Comparison of ENCODE assay signal across 9 cellular contexts in the genomic region with DNA sequence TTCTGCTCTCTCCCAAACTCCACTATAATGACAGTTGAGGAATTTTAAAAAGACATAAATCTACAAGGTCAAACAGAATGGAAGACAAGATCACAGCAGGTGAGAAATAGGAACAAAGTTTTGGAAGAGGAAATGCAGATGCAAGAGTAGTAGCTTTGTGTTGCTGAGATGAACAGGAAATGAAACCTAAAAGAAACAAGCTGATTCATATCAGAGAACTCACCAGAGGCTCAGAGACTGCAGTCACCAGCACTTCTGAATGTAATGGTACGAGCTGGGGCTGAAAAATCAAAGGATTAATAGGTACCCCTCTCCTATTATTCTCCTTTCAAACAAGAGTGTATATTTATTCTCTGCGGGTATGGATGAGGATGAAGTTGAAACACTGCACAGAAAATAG.
DNase-seq lines count a peak whose midpoint lies in the region; ATAC-seq and TF ChIP-seq lines count a peak whose summit lies in the region.
"Had no signal": no experiment of that assay in that cellular context is flagged by ENCODE, and none has a peak within 500 bp of the region (broad histone marks: within the 10 kb centered on the region; RNA-seq: fewer than 3 reads in every experiment).

No MANE protein-coding gene starts in this region.

- DNase-seq in stimulated activated CD4-positive, alpha-beta T cell treated with anti-CD3 and anti-CD28 coated beads, Interleukin-2, amount 100 ng/mL, for 4 hours (ENCODE audit: low read depth), result peak; percentile 10
- DNase-seq in stimulated activated CD4-positive, alpha-beta T cell treated with anti-CD3 and anti-CD28 coated beads, Interleukin-15, amount 100 ng/mL, for 24 hours, result no peak
- DNase-seq in T-helper 17 cell (no peak), NCI-H1105 treated with DMSO at 0.1 percent for 48 hours (lab: John Stamatoyannopoulos, UW) (no peak), D341Med (ENCODE audit: low spot score) (no peak), HPDE6-E6E7 (ENCODE audit: extremely low spot score) (no peak), chondrocyte (ENCODE audit: low spot score) (no peak)
- DNase-seq: activated B cell treated with CpG ODN at 0.5 μM for 24 hours had no signal

- peak overlapping the region; percentile 95 for H3K27ac Mint-ChIP-seq in T-helper 17 cell
- H3K27ac Mint-ChIP-seq in chondrocyte (ENCODE audit: unreplicated experiment), result no peak overlapping the region
- H3K27ac Mint-ChIP-seq: activated B cell treated with CpG ODN at 0.5 μM for 24 hours had no signal

- ATAC-seq in HG02970 (IDR thresholded peaks at IDR 0.05; ENCODE audit: low FRiP score, unreplicated experiment) (peak; percentile 93), T-helper 17 cell (peak; percentile 74)

- peaks cover 9% of the 10 kb centered on the region for H3K9me3 Mint-ChIP-seq in chondrocyte (ENCODE audit: low read depth)

- H3K27me3 Mint-ChIP-seq in T-helper 17 cell (no peaks in the 10 kb centered on the region), chondrocyte (ENCODE audit: low read depth) (peaks cover 19% of the 10 kb centered on the region)
- H3K27me3 Mint-ChIP-seq: activated B cell treated with CpG ODN at 0.5 μM for 24 hours had no signal

- H3K4me3 Mint-ChIP-seq in T-helper 17 cell, result peak overlapping the region; percentile 80
- no peak overlapping the region for H3K4me3 Mint-ChIP-seq in chondrocyte (ENCODE audit: unreplicated experiment)
- H3K4me3 Mint-ChIP-seq: activated B cell treated with CpG ODN at 0.5 μM for 24 hours had no signal

- H3K36me3 Mint-ChIP-seq in T-helper 17 cell (ENCODE audit: low read depth) (peaks cover 2% of the 10 kb centered on the region), chondrocyte (ENCODE audit: low read depth) (no peaks in the 10 kb centered on the region)

- H3K4me1 Mint-ChIP-seq in T-helper 17 cell (peaks cover 39% of the 10 kb centered on the region), chondrocyte (ENCODE audit: low read depth) (no peaks in the 10 kb centered on the region)

- H3K9me3 ChIP-seq in T-helper 17 cell (ENCODE audit: control insufficient read depth, low read length, poor library complexity, severe bottlenecking), result no peaks in the 10 kb centered on the region

- no peak for TF ChIP-seq CTCF in chondrocyte (IDR thresholded peaks at IDR 0.05)
